In the genomic region with DNA sequence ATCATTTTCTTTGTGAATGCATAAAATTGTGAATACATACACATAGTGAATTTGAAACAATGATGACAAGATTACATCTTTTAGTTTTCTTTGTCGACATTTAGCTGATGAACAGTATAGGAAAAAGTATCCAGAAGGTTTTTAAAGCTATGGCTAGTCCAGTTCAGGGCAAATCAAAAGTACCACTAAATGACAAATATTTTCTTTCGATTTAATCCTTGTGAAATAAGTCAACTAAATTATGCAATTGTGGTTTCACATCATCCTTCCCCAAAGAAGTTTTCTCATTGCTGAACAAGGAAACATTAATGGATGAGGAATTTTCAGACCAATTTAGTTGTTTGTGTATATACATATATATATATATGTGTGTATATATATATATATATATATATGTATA, we compare ENCODE assay signal across 15 cellular contexts.
"Had no signal": no experiment of that assay in that cellular context is flagged by ENCODE, and none has a peak within 500 bp of the region (broad histone marks: within the 10 kb centered on the region; RNA-seq: fewer than 3 reads in every experiment).

No MANE protein-coding gene starts in this region.

- H3K36me3 ChIP-seq: neutrophil, pancreas, thoracic aorta, upper lobe of left lung had no signal

- H3K4me1 ChIP-seq: pancreas, upper lobe of left lung had no signal

- H3K4me3 ChIP-seq: coronary artery, lung, pancreas, thoracic aorta, upper lobe of left lung had no signal

- FAIRE-seq: endometrium had no signal

- H3K27ac ChIP-seq: coronary artery, neutrophil, pancreas, thoracic aorta, upper lobe of left lung had no signal

- H3K9me3 ChIP-seq: neutrophil, pancreas, thoracic aorta, upper lobe of left lung had no signal

- DNase-seq: activated CD4-positive, alpha-beta T cell treated with anti-CD3 and anti-CD28 coated beads, Interleukin-2, amount 50 U/mL, for 48 hours; activated gamma-delta T cell treated with Interleukin-2 at 50 U/mL for 16 hours; amniotic stem cell; islet precursor cell; pancreas; stimulated activated naive B cell treated with anti-CD40 and anti-IgM and Interleukin-4, amounts not matched to agents 10 μg/mL and 1 μg/mL and 100 μg/mL, for 72 hours; T-helper 2 cell; upper lobe of left lung had no signal

- H3K27me3 ChIP-seq: neutrophil, pancreas, upper lobe of left lung had no signal

- ATAC-seq: activated naive CD4-positive, alpha-beta T cell treated with anti-CD3 and anti-CD28 coated beads, Interleukin-2, amount 50 U/mL, for 72 hours; natural killer cell treated with Interleukin-12 subunit alpha and Interleukin-12 subunit beta and Interleukin-15 and Interleukin-18, amount 100 ng/mL, for 72 hours; pancreas; stimulated activated naive B cell treated with anti-CD40 and anti-IgM and Interleukin-4, amounts not matched to agents 10 μg/mL and 1 μg/mL and 100 μg/mL, for 72 hours had no signal
